In genomic region chr3:178318957-178319528, GRCh38 we compare ENCODE assay signal across 3 cellular contexts.
A peak's percentile ranks its signal among the peaks of the same experiment; 100 is the strongest.
TF ChIP-seq lines count a peak whose summit lies in the region.

No MANE protein-coding gene starts in this region.

TF ChIP-seq in IMR-90, 13 proteins besides CTCF, POLR2A, EP300 and RAD21:
- TF ChIP-seq BHLHE40 (IDR thresholded peaks at IDR 0.05; ENCODE audit: low read depth, low read length): no peak
- no peak for TF ChIP-seq MAFK (IDR thresholded peaks at IDR 0.05; ENCODE audit: low read depth, low read length)
- no peak for TF ChIP-seq NFE2L2 (IDR thresholded peaks at IDR 0.05; ENCODE audit: low read depth, low read length)
- no peak for TF ChIP-seq FOS (IDR thresholded peaks at IDR 0.05; ENCODE audit: low read depth, low read length)
- TF ChIP-seq USF2 (IDR thresholded peaks at IDR 0.05; ENCODE audit: low read depth, low read length): no peak
- TF ChIP-seq CEBPB (IDR thresholded peaks at IDR 0.05; ENCODE audit: low read depth, low read length): no peak
TF ChIP-seq in IMR-90: peak in this region for 0.

TF ChIP-seq in SK-N-SH, 30 proteins besides CTCF, POLR2A, EP300 and RAD21:
- peak; percentile 40; the same call in 1 of the 2 replicates for TF ChIP-seq TCF12 (IDR thresholded peaks at IDR 0.05)
- no peak for TF ChIP-seq FOXJ3 (CRISPR knock-in tag; IDR thresholded peaks at IDR 0.05)

TF ChIP-seq in neural cell, 6 proteins besides CTCF, POLR2A, EP300 and RAD21:
- no peak for TF ChIP-seq SMC3 (conservative IDR thresholded peaks at IDR 0.05; ENCODE audit: poor library complexity)
- TF ChIP-seq MXI1 (conservative IDR thresholded peaks at IDR 0.05; ENCODE audit: poor library complexity, severe bottlenecking): no peak
- no peak for TF ChIP-seq POLR2AphosphoS5 (IDR thresholded peaks at IDR 0.05)
- TF ChIP-seq TAF1 (IDR thresholded peaks at IDR 0.05; ENCODE audit: low read depth): no peak
- TF ChIP-seq EZH2 (IDR thresholded peaks at IDR 0.05; ENCODE audit: borderline replicate concordance, insufficient read depth, low read length, poor library complexity, severe bottlenecking): no peak
- TF ChIP-seq, protein P1, sequence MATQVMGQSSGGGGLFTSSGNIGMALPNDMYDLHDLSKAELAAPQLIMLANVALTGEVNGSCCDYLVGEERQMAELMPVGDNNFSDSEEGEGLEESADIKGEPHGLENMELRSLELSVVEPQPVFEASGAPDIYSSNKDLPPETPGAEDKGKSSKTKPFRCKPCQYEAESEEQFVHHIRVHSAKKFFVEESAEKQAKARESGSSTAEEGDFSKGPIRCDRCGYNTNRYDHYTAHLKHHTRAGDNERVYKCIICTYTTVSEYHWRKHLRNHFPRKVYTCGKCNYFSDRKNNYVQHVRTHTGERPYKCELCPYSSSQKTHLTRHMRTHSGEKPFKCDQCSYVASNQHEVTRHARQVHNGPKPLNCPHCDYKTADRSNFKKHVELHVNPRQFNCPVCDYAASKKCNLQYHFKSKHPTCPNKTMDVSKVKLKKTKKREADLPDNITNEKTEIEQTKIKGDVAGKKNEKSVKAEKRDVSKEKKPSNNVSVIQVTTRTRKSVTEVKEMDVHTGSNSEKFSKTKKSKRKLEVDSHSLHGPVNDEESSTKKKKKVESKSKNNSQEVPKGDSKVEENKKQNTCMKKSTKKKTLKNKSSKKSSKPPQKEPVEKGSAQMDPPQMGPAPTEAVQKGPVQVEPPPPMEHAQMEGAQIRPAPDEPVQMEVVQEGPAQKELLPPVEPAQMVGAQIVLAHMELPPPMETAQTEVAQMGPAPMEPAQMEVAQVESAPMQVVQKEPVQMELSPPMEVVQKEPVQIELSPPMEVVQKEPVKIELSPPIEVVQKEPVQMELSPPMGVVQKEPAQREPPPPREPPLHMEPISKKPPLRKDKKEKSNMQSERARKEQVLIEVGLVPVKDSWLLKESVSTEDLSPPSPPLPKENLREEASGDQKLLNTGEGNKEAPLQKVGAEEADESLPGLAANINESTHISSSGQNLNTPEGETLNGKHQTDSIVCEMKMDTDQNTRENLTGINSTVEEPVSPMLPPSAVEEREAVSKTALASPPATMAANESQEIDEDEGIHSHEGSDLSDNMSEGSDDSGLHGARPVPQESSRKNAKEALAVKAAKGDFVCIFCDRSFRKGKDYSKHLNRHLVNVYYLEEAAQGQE (IDR thresholded peaks at IDR 0.05; ENCODE audit: borderline replicate concordance): no peak
